1 cellular context compared by ENCODE assay signal in genomic region chr9:4299006-4299795, GRCh38.
TF ChIP-seq lines count a peak whose summit lies in the region.

No MANE protein-coding gene starts in this region.

TF ChIP-seq in endothelial cell of umbilical vein, 7 proteins besides CTCF, POLR2A, EP300 and RAD21 (continued from another document):
- TF ChIP-seq MAX (IDR thresholded peaks at IDR 0.05; ENCODE audit: insufficient read depth, insufficient read length) (no peak), FOS (IDR thresholded peaks at IDR 0.05; ENCODE audit: borderline replicate concordance, insufficient read depth, low read length) (no peak), GATA2 (IDR thresholded peaks at IDR 0.05; ENCODE audit: insufficient read depth, insufficient read length, low read depth, low read length) (no peak)
